9 cellular contexts compared by ENCODE assay signal in genomic region chr2:230564805-230565779, GRCh38.
DNase-seq lines count a peak whose midpoint lies in the region; ATAC-seq lines count a peak whose summit lies in the region.
"Had no signal": no experiment of that assay in that cellular context is flagged by ENCODE, and none has a peak within 500 bp of the region (broad histone marks: within the 10 kb centered on the region; RNA-seq: fewer than 3 reads in every experiment).

No MANE protein-coding gene starts in this region.

- DNase-seq in T-helper 1 cell: no peak
- peak; percentile 68 for DNase-seq in M059J (ENCODE audit: low read depth)
- no peak for DNase-seq in activated naive CD8-positive, alpha-beta T cell treated with anti-CD3 and anti-CD28 coated beads, Interleukin-2, amount 50 U/mL, for 24 hours
- DNase-seq in COLO829 (ENCODE audit: low spot score): no peak
- no peak for DNase-seq in activated CD4-positive, CD25-positive, alpha-beta regulatory T cell (lab: John Stamatoyannopoulos, UW)
- no peak for DNase-seq in glomerular visceral epithelial cell (ENCODE audit: extremely low spot score)

- H3K36me3 Mint-ChIP-seq in T-helper 1 cell treated with Interleukin-12 subunit alpha and Interleukin-12 subunit beta and Interleukin-4 antibody, amounts not matched to agents 30 μg/mL and 1 μg/mL, for 36 hours (ENCODE audit: low read depth): peaks cover 6% of the 10 kb centered on the region
- H3K36me3 Mint-ChIP-seq in activated naive CD8-positive, alpha-beta T cell treated with anti-CD3 and anti-CD28 coated beads, Interleukin-2, amount 50 U/mL, for 24 hours (ENCODE audit: low read depth): peaks cover 4% of the 10 kb centered on the region
- peaks cover under 1% of the 10 kb centered on the region for H3K36me3 Mint-ChIP-seq in stimulated activated memory B cell treated with anti-CD40 and anti-IgM and Interleukin-4, amounts not matched to agents 10 μg/mL and 1 μg/mL and 100 μg/mL, for 72 hours

- H3K4me1 Mint-ChIP-seq in T-helper 1 cell treated with Interleukin-12 subunit alpha and Interleukin-12 subunit beta and Interleukin-4 antibody, amounts not matched to agents 30 μg/mL and 1 μg/mL, for 36 hours (ENCODE audit: low read depth): peaks cover 8% of the 10 kb centered on the region
- H3K4me1 Mint-ChIP-seq in activated naive CD8-positive, alpha-beta T cell treated with anti-CD3 and anti-CD28 coated beads, Interleukin-2, amount 50 U/mL, for 24 hours: peaks cover 11% of the 10 kb centered on the region
- peaks cover 24% of the 10 kb centered on the region for H3K4me1 Mint-ChIP-seq in stimulated activated memory B cell treated with anti-CD40 and anti-IgM and Interleukin-4, amounts not matched to agents 10 μg/mL and 1 μg/mL and 100 μg/mL, for 72 hours

- peaks cover 2% of the 10 kb centered on the region for H3K9me3 Mint-ChIP-seq in T-helper 1 cell treated with Interleukin-12 subunit alpha and Interleukin-12 subunit beta and Interleukin-4 antibody, amounts not matched to agents 30 μg/mL and 1 μg/mL, for 36 hours
- H3K9me3 Mint-ChIP-seq in activated naive CD8-positive, alpha-beta T cell treated with anti-CD3 and anti-CD28 coated beads, Interleukin-2, amount 50 U/mL, for 24 hours: peaks cover under 1% of the 10 kb centered on the region
- H3K9me3 Mint-ChIP-seq in stimulated activated memory B cell treated with anti-CD40 and anti-IgM and Interleukin-4, amounts not matched to agents 10 μg/mL and 1 μg/mL and 100 μg/mL, for 72 hours: peaks cover 3% of the 10 kb centered on the region

- H3K27me3 Mint-ChIP-seq in T-helper 1 cell treated with Interleukin-12 subunit alpha and Interleukin-12 subunit beta and Interleukin-4 antibody, amounts not matched to agents 30 μg/mL and 1 μg/mL, for 36 hours (ENCODE audit: low read depth): peaks cover 3% of the 10 kb centered on the region
- no peaks in the 10 kb centered on the region for H3K27me3 Mint-ChIP-seq in activated naive CD8-positive, alpha-beta T cell treated with anti-CD3 and anti-CD28 coated beads, Interleukin-2, amount 50 U/mL, for 24 hours
- H3K27me3 Mint-ChIP-seq in stimulated activated memory B cell treated with anti-CD40 and anti-IgM and Interleukin-4, amounts not matched to agents 10 μg/mL and 1 μg/mL and 100 μg/mL, for 72 hours: no peaks in the 10 kb centered on the region
- H3K27me3 Mint-ChIP-seq: dendritic cell treated with granulocyte-macrophage colony-stimulating factor and Interleukin-4, amounts not matched to agents 40 ng/mL and 50 ng/mL, for 4 days had no signal

- peak; percentile 40 for ATAC-seq in activated naive CD8-positive, alpha-beta T cell treated with anti-CD3 and anti-CD28 coated beads, Interleukin-2, amount 50 U/mL, for 24 hours
- peak; percentile 77 for ATAC-seq in stimulated activated memory B cell treated with anti-CD40 and anti-IgM and Interleukin-4, amounts not matched to agents 10 μg/mL and 1 μg/mL and 100 μg/mL, for 72 hours

- H3K27ac Mint-ChIP-seq in T-helper 1 cell treated with Interleukin-12 subunit alpha and Interleukin-12 subunit beta and Interleukin-4 antibody, amounts not matched to agents 30 μg/mL and 1 μg/mL, for 36 hours: peak overlapping the region; percentile 38
- H3K27ac Mint-ChIP-seq in activated naive CD8-positive, alpha-beta T cell treated with anti-CD3 and anti-CD28 coated beads, Interleukin-2, amount 50 U/mL, for 24 hours: no peak overlapping the region
- H3K27ac Mint-ChIP-seq in stimulated activated memory B cell treated with anti-CD40 and anti-IgM and Interleukin-4, amounts not matched to agents 10 μg/mL and 1 μg/mL and 100 μg/mL, for 72 hours: peak overlapping the region; percentile 76
- H3K27ac Mint-ChIP-seq: dendritic cell treated with granulocyte-macrophage colony-stimulating factor and Interleukin-4, amounts not matched to agents 40 ng/mL and 50 ng/mL, for 4 days had no signal

- no peak overlapping the region for H3K4me3 Mint-ChIP-seq in T-helper 1 cell treated with Interleukin-12 subunit alpha and Interleukin-12 subunit beta and Interleukin-4 antibody, amounts not matched to agents 30 μg/mL and 1 μg/mL, for 36 hours
- H3K4me3 Mint-ChIP-seq in activated naive CD8-positive, alpha-beta T cell treated with anti-CD3 and anti-CD28 coated beads, Interleukin-2, amount 50 U/mL, for 24 hours: no peak overlapping the region
- H3K4me3 Mint-ChIP-seq in stimulated activated memory B cell treated with anti-CD40 and anti-IgM and Interleukin-4, amounts not matched to agents 10 μg/mL and 1 μg/mL and 100 μg/mL, for 72 hours: peak overlapping the region; percentile 12
- H3K4me3 Mint-ChIP-seq: dendritic cell treated with granulocyte-macrophage colony-stimulating factor and Interleukin-4, amounts not matched to agents 40 ng/mL and 50 ng/mL, for 4 days had no signal
